12 cellular contexts compared by ENCODE assay signal in the genomic region with DNA sequence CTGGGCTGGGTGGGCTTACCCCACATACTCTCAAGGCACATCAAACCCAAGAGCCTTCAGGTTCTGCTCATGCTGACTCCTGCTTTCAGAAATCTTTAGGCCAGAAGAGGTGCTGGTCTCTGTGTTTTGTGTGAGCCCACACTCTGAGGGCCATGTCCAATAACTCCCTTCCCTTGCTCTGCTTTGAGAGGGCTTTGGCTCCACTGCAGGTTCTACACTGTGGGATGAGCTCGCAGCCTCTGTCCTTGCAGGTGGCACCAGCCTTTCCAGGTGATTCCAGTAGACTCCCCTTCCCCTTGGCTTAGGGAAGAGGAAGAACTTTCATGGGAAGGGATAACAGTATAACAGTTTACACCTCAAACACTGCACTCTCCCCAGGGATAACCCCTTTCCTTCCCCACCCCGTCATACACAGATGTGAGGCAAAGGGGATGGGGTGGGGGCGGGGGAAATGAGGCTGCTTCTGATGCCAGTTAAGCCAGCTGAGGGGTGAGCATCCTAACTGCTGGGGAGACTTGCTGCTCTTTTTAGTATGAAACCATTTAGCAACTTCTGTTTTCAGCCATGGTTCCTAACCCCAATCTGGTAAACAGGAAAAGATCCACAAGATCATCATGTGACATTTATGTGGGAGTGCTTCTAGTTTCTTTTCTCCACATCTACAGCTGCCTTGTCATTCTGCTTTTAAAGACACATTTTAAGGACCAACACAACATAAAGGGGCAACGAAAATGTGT.
DNase-seq lines count a peak whose midpoint lies in the region; ATAC-seq and TF ChIP-seq lines count a peak whose summit lies in the region.
"Had no signal": no experiment of that assay in that cellular context is flagged by ENCODE, and none has a peak within 500 bp of the region (broad histone marks: within the 10 kb centered on the region; RNA-seq: fewer than 3 reads in every experiment).

No MANE protein-coding gene starts in this region.

- TF ChIP-seq CTCF in fibroblast of mammary gland (conservative IDR thresholded peaks at IDR 0.05; ENCODE audit: control insufficient read depth, insufficient read depth, low read depth, low read length), result no peak

- no peak overlapping the region for H3K4me3 ChIP-seq in fibroblast of mammary gland (ENCODE audit: control insufficient read depth, low read depth, low read length)
- H3K4me3 ChIP-seq: smooth muscle cell had no signal

- peak; percentile 47 for ATAC-seq in GM18498 (IDR thresholded peaks at IDR 0.05; ENCODE audit: unreplicated experiment)
- peak; percentile 54 for ATAC-seq in HG03354 (IDR thresholded peaks at IDR 0.05; ENCODE audit: poor library complexity, severe bottlenecking, unreplicated experiment)

- peak; percentile 62 for DNase-seq in Ammon's horn (ENCODE audit: low spot score)
- peak; percentile 23 for DNase-seq in fibroblast of mammary gland (ENCODE audit: low read depth)
- DNase-seq in central memory CD4-positive, alpha-beta T cell, result no peak
- no peak for DNase-seq in EL
- DNase-seq in activated CD8-positive, alpha-beta memory T cell treated with anti-CD3 and anti-CD28 coated beads, Interleukin-2, amount 50 U/mL, for 48 hours, result no peak
- DNase-seq in SK-N-DZ (ENCODE audit: low spot score), result no peak
- DNase-seq: head of caudate nucleus; NCI-H510A; stimulated activated CD8-positive, alpha-beta memory T cell treated with anti-CD3 and anti-CD28 coated beads, Interleukin-4, amount 100 ng/mL, for 48 hours had no signal

Comparison
In these comparisons a context has a peak if more than half of its experiments do, and no peak if none do; other contexts are left out.
1. DNase-seq: peak in Ammon's horn (single experiment) and fibroblast of mammary gland (single experiment); none in central memory CD4-positive, alpha-beta T cell (single experiment), EL (single experiment), activated CD8-positive, alpha-beta memory T cell treated with anti-CD3 and anti-CD28 coated beads, Interleukin-2, amount 50 U/mL, for 48 hours (single experiment) and SK-N-DZ (single experiment).